Comparison of ENCODE assay signal across 8 cellular contexts in the genomic region with DNA sequence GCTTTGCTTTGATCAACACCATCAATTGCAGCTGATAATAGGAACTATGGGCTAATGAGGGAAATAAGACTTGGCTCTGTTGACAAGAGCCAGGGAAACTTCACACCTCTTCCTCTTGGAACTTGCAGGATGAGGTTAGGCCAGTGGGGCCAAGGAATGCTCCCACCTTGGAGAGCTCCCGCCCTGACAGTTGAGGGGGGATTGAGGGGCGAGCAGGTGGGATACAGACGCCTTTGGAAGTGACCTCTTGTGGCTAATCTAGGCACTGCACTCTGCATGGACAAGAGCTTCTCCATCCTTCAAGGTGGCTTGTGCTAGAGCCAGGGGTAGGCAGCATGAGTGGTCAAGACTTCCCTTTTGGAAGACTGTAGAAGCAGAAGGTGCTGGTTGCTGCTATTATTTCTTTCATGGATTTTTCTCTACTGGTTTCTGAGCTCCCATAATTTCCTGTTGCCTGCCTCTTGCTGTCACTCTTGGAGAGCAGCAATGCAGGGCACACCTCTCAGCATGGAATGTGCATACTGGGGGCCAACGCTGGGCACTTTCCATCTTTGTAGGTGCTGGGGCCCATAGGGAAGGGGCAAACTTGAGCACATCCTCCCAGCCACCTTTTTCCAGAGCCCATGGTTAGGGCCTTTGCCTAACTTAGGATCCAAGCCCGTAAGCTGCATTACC.
DNase-seq lines count a peak whose midpoint lies in the region; ATAC-seq and TF ChIP-seq lines count a peak whose summit lies in the region.

No MANE protein-coding gene starts in this region.

- H3K27me3 Mint-ChIP-seq in activated naive CD4-positive, alpha-beta T cell treated with anti-CD3 and anti-CD28 coated beads, Interleukin-2, amount 50 U/mL, for 24 hours = no peaks in the 10 kb centered on the region

- DNase-seq in AG09319 (ENCODE audit: extremely low read depth, low read depth) (no peak), GM10266 (ENCODE audit: extremely low spot score) (peak; percentile 56), OCI-M1 (lab: John Stamatoyannopoulos, UW) (peak; percentile 83), iPS DF 4.7 (ENCODE audit: extremely low read depth, low spot score) (peak; percentile 86)
- peak; percentile 61 for DNase-seq in stimulated activated CD4-positive, alpha-beta T cell treated with anti-CD3 and anti-CD28 coated beads, Interleukin-4, amount 100 ng/mL, for 24 hours

- no peak overlapping the region for H3K4me3 Mint-ChIP-seq in activated naive CD4-positive, alpha-beta T cell treated with anti-CD3 and anti-CD28 coated beads, Interleukin-2, amount 50 U/mL, for 24 hours

- TF ChIP-seq CTCF in AG09319 (IDR thresholded peaks at IDR 0.05; ENCODE audit: low read depth, low read length) (peak; percentile 78), GM10266 (IDR thresholded peaks at IDR 0.05; ENCODE audit: control insufficient read depth, insufficient read depth, low read depth, missing control alignments) (peak; percentile 82)

- peak overlapping the region; percentile 41 for H3K27ac Mint-ChIP-seq in activated naive CD4-positive, alpha-beta T cell treated with anti-CD3 and anti-CD28 coated beads, Interleukin-2, amount 50 U/mL, for 24 hours

- H3K9me3 Mint-ChIP-seq in activated naive CD4-positive, alpha-beta T cell treated with anti-CD3 and anti-CD28 coated beads, Interleukin-2, amount 50 U/mL, for 24 hours = no peaks in the 10 kb centered on the region

- ATAC-seq in HG03354 (IDR thresholded peaks at IDR 0.05; ENCODE audit: poor library complexity, severe bottlenecking, unreplicated experiment) (no peak), HG03439 (IDR thresholded peaks at IDR 0.05; ENCODE audit: unreplicated experiment) (no peak)

- no peaks in the 10 kb centered on the region for H3K36me3 Mint-ChIP-seq in activated naive CD4-positive, alpha-beta T cell treated with anti-CD3 and anti-CD28 coated beads, Interleukin-2, amount 50 U/mL, for 24 hours

- H3K4me1 Mint-ChIP-seq in activated naive CD4-positive, alpha-beta T cell treated with anti-CD3 and anti-CD28 coated beads, Interleukin-2, amount 50 U/mL, for 24 hours = peaks cover 3% of the 10 kb centered on the region
